20 cellular contexts compared by ENCODE assay signal in the genomic region with DNA sequence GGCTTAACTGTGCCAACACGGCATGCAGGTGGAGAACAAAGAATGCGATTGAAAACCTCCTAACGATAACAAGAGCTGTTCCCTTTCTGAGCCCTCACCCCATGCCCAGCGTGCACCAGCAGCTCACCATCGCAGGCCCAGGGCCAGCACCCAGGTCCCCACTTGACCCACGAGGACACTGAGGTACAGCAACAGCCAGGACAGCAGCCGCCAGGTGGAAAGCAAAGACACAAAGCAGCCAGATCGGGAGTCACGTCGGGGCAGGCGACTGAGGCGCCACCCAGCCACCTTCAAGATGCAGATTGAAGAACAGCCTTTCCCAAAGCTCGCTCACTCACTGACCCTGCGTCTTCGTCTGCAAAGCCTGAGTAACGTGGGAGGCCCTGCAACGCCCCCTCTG.
"Had no signal": no experiment of that assay in that cellular context is flagged by ENCODE, and none has a peak within 500 bp of the region (broad histone marks: within the 10 kb centered on the region; RNA-seq: fewer than 3 reads in every experiment).

No MANE protein-coding gene starts in this region.

- ATAC-seq: foreskin keratinocyte; gastroesophageal sphincter; natural killer cell; pancreas; stimulated activated naive B cell treated with anti-CD40 and anti-IgM and Interleukin-4, amounts not matched to agents 10 μg/mL and 1 μg/mL and 100 μg/mL, for 72 hours had no signal

- H3K4me3 ChIP-seq: colonic mucosa, esophagus muscularis mucosa, gastroesophageal sphincter, lung, pancreas, right atrium auricular region, skin epidermis, thoracic aorta, tibial nerve, upper lobe of left lung had no signal

- H3K27me3 ChIP-seq: colonic mucosa, esophagus muscularis mucosa, gastroesophageal sphincter, pancreas, right atrium auricular region, tibial nerve, upper lobe of left lung had no signal

- H3K9me3 ChIP-seq: colonic mucosa, esophagus muscularis mucosa, gastroesophageal sphincter, neutrophil, pancreas, right atrium auricular region, thoracic aorta, tibial nerve, upper lobe of left lung had no signal

- DNase-seq: colonic mucosa; effector CD8-positive, alpha-beta T cell; endodermal cell; foreskin keratinocyte; hypothalamus; immature natural killer cell; natural killer cell; stimulated activated CD4-positive, alpha-beta T cell treated with anti-CD3 and anti-CD28 coated beads, Interleukin-15, amount 100 ng/mL, for 24 hours; stimulated activated CD4-positive, alpha-beta T cell treated with anti-CD3 and anti-CD28 coated beads, Interleukin-2, amount 100 ng/mL, for 48 hours; stimulated activated naive B cell treated with anti-CD40 and anti-IgM and Interleukin-4, amounts not matched to agents 10 μg/mL and 1 μg/mL and 100 μg/mL, for 72 hours; upper lobe of left lung had no signal

- H3K36me3 ChIP-seq: colonic mucosa, pancreas, right atrium auricular region, tibial nerve had no signal

- H3K27ac ChIP-seq: colonic mucosa, esophagus muscularis mucosa, foreskin keratinocyte, gastroesophageal sphincter, neutrophil, pancreas, right atrium auricular region, skin epidermis, thoracic aorta, tibial nerve, upper lobe of left lung had no signal
